In genomic region chr2:220648628-220649027, GRCh38 we compare ENCODE assay signal across 25 cellular contexts.
"Had no signal": no experiment of that assay in that cellular context is flagged by ENCODE, and none has a peak within 500 bp of the region (broad histone marks: within the 10 kb centered on the region; RNA-seq: fewer than 3 reads in every experiment).

No MANE protein-coding gene starts in this region.

- H3K9me3 Mint-ChIP-seq: activated B cell treated with CpG ODN at 0.5 μM for 24 hours; activated CD4-positive, alpha-beta T cell treated with anti-CD3 and anti-CD28 coated beads, Interleukin-2, amount 10 ng/mL, durations not matched to agents 24 days and 14 days; activated naive CD4-positive, alpha-beta T cell treated with anti-CD3 and anti-CD28 coated beads, Interleukin-2, amount 50 U/mL, for 24 hours; activated T-cell treated with anti-CD3 and anti-CD28 coated beads, Interleukin-2, amount 50 U/mL, for 24 hours; activated T-helper 1 cell treated with anti-CD3 and anti-CD28 coated beads, Interleukin-12 subunit alpha, Interleukin-12 subunit beta, Interleukin-2, Interleukin-4 antibody, amounts not matched to agents 30 ng/mL and 10 ng/mL and 1 ng/mL, durations not matched to agents 14 hours and 24 hours and 36 hours had no signal

- DNase-seq: activated B cell treated with CpG ODN at 0.5 μM for 24 hours; activated CD4-positive, alpha-beta T cell treated with anti-CD3 and anti-CD28 coated beads for 1 hour; activated CD4-positive, alpha-beta T cell treated with anti-CD3 and anti-CD28 coated beads, Interleukin-2, amount 10 ng/mL, durations not matched to agents 24 days and 14 days; activated CD4-positive, alpha-beta T cell treated with anti-CD3 and anti-CD28 coated beads, Interleukin-2, amount 50 U/mL, for 48 hours; activated CD8-positive, alpha-beta memory T cell treated with anti-CD3 and anti-CD28 coated beads, Interleukin-2, amount 10 ng/mL, durations not matched to agents 7 days and 5 days; activated effector memory CD4-positive, alpha-beta T cell treated with Interleukin-2 at 50 U/mL for 16 hours; activated naive CD4-positive, alpha-beta T cell; activated T-cell treated with anti-CD3 and anti-CD28 coated beads, Interleukin-2, amount 50 U/mL, for 24 hours; aorta; body of pancreas; Kasumi-1; KBM-7; MV-4-11; NCI-H1092 treated with DMSO at 0.1 percent for 48 hours; NCI-H1417 treated with DMSO at 0.1 percent for 48 hours; NCI-H1694; NCI-H2029 treated with DMSO at 0.1 percent for 48 hours; NCI-H446; SHP77; SW 1271 had no signal

- H3K27me3 ChIP-seq: body of pancreas, cardiac muscle cell, SJSA1 had no signal

- H3K27ac ChIP-seq: body of pancreas, SJSA1 had no signal

- H3K36me3 Mint-ChIP-seq: activated CD8-positive, alpha-beta memory T cell treated with anti-CD3 and anti-CD28 coated beads, Interleukin-2, amount 10 ng/mL, durations not matched to agents 7 days and 5 days; activated naive CD4-positive, alpha-beta T cell treated with anti-CD3 and anti-CD28 coated beads, Interleukin-2, amount 50 U/mL, for 24 hours had no signal

- H3K9me3 ChIP-seq: body of pancreas, SJSA1 had no signal

- H3K27ac Mint-ChIP-seq: activated B cell treated with CpG ODN at 0.5 μM for 24 hours; activated CD4-positive, alpha-beta T cell treated with anti-CD3 and anti-CD28 coated beads, Interleukin-2, amount 10 ng/mL, durations not matched to agents 24 days and 14 days; activated CD8-positive, alpha-beta memory T cell treated with anti-CD3 and anti-CD28 coated beads, Interleukin-2, amount 10 ng/mL, durations not matched to agents 7 days and 5 days; activated naive CD4-positive, alpha-beta T cell treated with anti-CD3 and anti-CD28 coated beads, Interleukin-2, amount 50 U/mL, for 24 hours; activated T-cell treated with anti-CD3 and anti-CD28 coated beads, Interleukin-2, amount 50 U/mL, for 24 hours; activated T-helper 1 cell treated with anti-CD3 and anti-CD28 coated beads, Interleukin-12 subunit alpha, Interleukin-12 subunit beta, Interleukin-2, Interleukin-4 antibody, amounts not matched to agents 30 ng/mL and 10 ng/mL and 1 ng/mL, durations not matched to agents 14 hours and 24 hours and 36 hours had no signal

- H3K27me3 Mint-ChIP-seq: activated CD4-positive, alpha-beta T cell treated with anti-CD3 and anti-CD28 coated beads, Interleukin-2, amount 10 ng/mL, durations not matched to agents 24 days and 14 days; activated CD8-positive, alpha-beta memory T cell treated with anti-CD3 and anti-CD28 coated beads, Interleukin-2, amount 10 ng/mL, durations not matched to agents 7 days and 5 days; activated naive CD4-positive, alpha-beta T cell treated with anti-CD3 and anti-CD28 coated beads, Interleukin-2, amount 50 U/mL, for 24 hours; activated T-cell treated with anti-CD3 and anti-CD28 coated beads, Interleukin-2, amount 50 U/mL, for 24 hours had no signal

- H3K4me3 Mint-ChIP-seq: activated B cell treated with CpG ODN at 0.5 μM for 24 hours; activated CD4-positive, alpha-beta T cell treated with anti-CD3 and anti-CD28 coated beads, Interleukin-2, amount 10 ng/mL, durations not matched to agents 24 days and 14 days; activated CD8-positive, alpha-beta memory T cell treated with anti-CD3 and anti-CD28 coated beads, Interleukin-2, amount 10 ng/mL, durations not matched to agents 7 days and 5 days; activated naive CD4-positive, alpha-beta T cell treated with anti-CD3 and anti-CD28 coated beads, Interleukin-2, amount 50 U/mL, for 24 hours; activated T-cell treated with anti-CD3 and anti-CD28 coated beads, Interleukin-2, amount 50 U/mL, for 24 hours; activated T-helper 1 cell treated with anti-CD3 and anti-CD28 coated beads, Interleukin-12 subunit alpha, Interleukin-12 subunit beta, Interleukin-2, Interleukin-4 antibody, amounts not matched to agents 30 ng/mL and 10 ng/mL and 1 ng/mL, durations not matched to agents 14 hours and 24 hours and 36 hours had no signal

- ATAC-seq: activated CD8-positive, alpha-beta memory T cell treated with anti-CD3 and anti-CD28 coated beads, Interleukin-2, amount 10 ng/mL, durations not matched to agents 7 days and 5 days; body of pancreas; SK-N-SH treated with all-trans-retinoic acid at 6 μM for 48 hours had no signal

- H3K36me3 ChIP-seq: cardiac muscle cell, SJSA1 had no signal

- H3K4me1 ChIP-seq: body of pancreas, SJSA1 had no signal

- H3K4me3 ChIP-seq: body of pancreas, cardiac muscle cell, SJSA1 had no signal

- H3K4me1 Mint-ChIP-seq: activated B cell treated with CpG ODN at 0.5 μM for 24 hours had no signal
